Comparison of ENCODE assay signal across 22 cellular contexts in the genomic region with DNA sequence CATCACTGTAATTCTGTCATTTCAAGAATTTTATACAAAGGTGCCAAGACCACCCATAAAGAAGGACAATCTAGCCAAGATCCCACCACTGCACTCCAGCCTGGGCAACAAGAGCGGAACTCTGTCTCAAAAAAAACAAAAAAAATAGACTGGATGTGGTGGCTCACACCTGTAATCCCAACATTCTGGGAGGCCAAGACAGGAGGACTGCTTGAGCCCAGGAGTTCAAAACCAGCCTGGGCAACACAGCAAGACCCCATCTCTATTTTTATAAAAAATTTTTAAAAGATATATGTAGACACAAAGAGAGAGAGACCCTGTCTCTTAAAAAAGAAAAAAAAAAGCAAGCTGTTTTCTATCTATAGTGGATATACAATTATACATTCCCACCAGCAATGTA.
"Had no signal": no experiment of that assay in that cellular context is flagged by ENCODE, and none has a peak within 500 bp of the region (broad histone marks: within the 10 kb centered on the region; RNA-seq: fewer than 3 reads in every experiment).

No MANE protein-coding gene starts in this region.

- H3K27ac ChIP-seq: body of pancreas, coronary artery, heart right ventricle, left lung, neural progenitor cell, ovary, stomach, thoracic aorta, vagina had no signal

- DNase-seq: activated CD4-positive, alpha-beta T cell treated with anti-CD3 and anti-CD28 coated beads for 1 hour; activated CD8-positive, alpha-beta T cell treated with anti-CD3 and anti-CD28 coated beads for 36 hours; activated naive CD4-positive, alpha-beta T cell treated with anti-CD3 and anti-CD28 coated beads, Interleukin-2, amount 50 U/mL, for 16 hours; amniotic stem cell; body of pancreas; central memory CD4-positive, alpha-beta T cell; effector CD4-positive, alpha-beta T cell; heart right ventricle; left lung; mesenchymal stem cell; ovary; stimulated activated CD4-positive, alpha-beta T cell treated with anti-CD3 and anti-CD28 coated beads, Interleukin-4, amount 100 ng/mL, for 24 hours; stomach had no signal

- H3K9me3 ChIP-seq: body of pancreas, heart right ventricle, left lung, ovary, stomach, thoracic aorta, vagina had no signal

- H3K27me3 ChIP-seq: body of pancreas, heart right ventricle, left lung, neural progenitor cell, ovary, stomach, vagina had no signal

- H3K4me3 Mint-ChIP-seq: activated CD8-positive, alpha-beta T cell treated with anti-CD3 and anti-CD28 coated beads for 36 hours; neural progenitor cell; T-helper 2 cell treated with Interferon-gamma antibody and Interleukin-4, amounts not matched to agents 5 μg/mL and 100 μg/mL, for 36 hours had no signal

- FAIRE-seq: endothelial cell of umbilical vein, frontal cortex, islet of Langerhans had no signal

- H3K4me3 ChIP-seq: body of pancreas, coronary artery, heart right ventricle, left lung, neural progenitor cell, ovary, stomach, thoracic aorta, vagina had no signal

- H3K27ac Mint-ChIP-seq: activated CD8-positive, alpha-beta T cell treated with anti-CD3 and anti-CD28 coated beads for 36 hours; activated T-helper 2 cell treated with anti-CD3 and anti-CD28 coated beads, Interferon-gamma antibody, Interleukin-2, Interleukin-4, amounts not matched to agents 10 μg/mL and 5 μg/mL and 100 μg/mL, durations not matched to agents 14 hours and 24 hours and 36 hours; T-helper 2 cell treated with Interferon-gamma antibody and Interleukin-4, amounts not matched to agents 5 μg/mL and 100 μg/mL, for 36 hours had no signal

- H3K27me3 Mint-ChIP-seq: activated CD8-positive, alpha-beta T cell treated with anti-CD3 and anti-CD28 coated beads for 36 hours had no signal

- ATAC-seq: activated CD8-positive, alpha-beta T cell treated with anti-CD3 and anti-CD28 coated beads for 36 hours; body of pancreas; heart right ventricle; left lung had no signal

- H3K4me1 ChIP-seq: neural progenitor cell had no signal

- H3K9me3 Mint-ChIP-seq: activated CD8-positive, alpha-beta T cell treated with anti-CD3 and anti-CD28 coated beads for 36 hours; activated T-helper 2 cell treated with anti-CD3 and anti-CD28 coated beads, Interferon-gamma antibody, Interleukin-2, Interleukin-4, amounts not matched to agents 10 μg/mL and 5 μg/mL and 100 μg/mL, durations not matched to agents 14 hours and 24 hours and 36 hours; neural progenitor cell; T-helper 2 cell treated with Interferon-gamma antibody and Interleukin-4, amounts not matched to agents 5 μg/mL and 100 μg/mL, for 36 hours had no signal

- H3K36me3 ChIP-seq: left lung, ovary, thoracic aorta, vagina had no signal
